ENCODE assay signal across 15 cellular contexts in genomic region chr9:91130796-91131318, GRCh38.
DNase-seq lines count a peak whose midpoint lies in the region; TF ChIP-seq lines count a peak whose summit lies in the region.
"Had no signal": no experiment of that assay in that cellular context is flagged by ENCODE, and none has a peak within 500 bp of the region (broad histone marks: within the 10 kb centered on the region; RNA-seq: fewer than 3 reads in every experiment).

No MANE protein-coding gene starts in this region.

- peak overlapping the region; percentile 77 for H3K27ac ChIP-seq in uterus

- H3K4me1 Mint-ChIP-seq in activated naive CD4-positive, alpha-beta T cell treated with anti-CD3 and anti-CD28 coated beads, Interleukin-2, amount 10 ng/mL, durations not matched to agents 7 days and 5 days = peaks cover 31% of the 10 kb centered on the region
- H3K4me1 Mint-ChIP-seq in activated T-helper 2 cell treated with anti-CD3 and anti-CD28 coated beads, Interferon-gamma antibody, Interleukin-2, Interleukin-4, amounts not matched to agents 10 μg/mL and 5 μg/mL and 100 μg/mL, durations not matched to agents 14 hours and 24 hours and 36 hours (ENCODE audit: low read depth) = peaks cover 45% of the 10 kb centered on the region

- H3K27me3 ChIP-seq in uterus = no peaks in the 10 kb centered on the region

- TF ChIP-seq POLR2A in uterus (IDR thresholded peaks at IDR 0.05) = no peak

- TF ChIP-seq CTCF in fibroblast of mammary gland (conservative IDR thresholded peaks at IDR 0.05; ENCODE audit: control insufficient read depth, insufficient read depth, low read depth, low read length) = no peak
- no peak for TF ChIP-seq CTCF in uterus (IDR thresholded peaks at IDR 0.05)

- peak overlapping the region; percentile 88 for H3K27ac Mint-ChIP-seq in activated naive CD4-positive, alpha-beta T cell treated with anti-CD3 and anti-CD28 coated beads, Interleukin-2, amount 10 ng/mL, durations not matched to agents 7 days and 5 days
- peak overlapping the region; percentile 98 for H3K27ac Mint-ChIP-seq in activated T-helper 2 cell treated with anti-CD3 and anti-CD28 coated beads, Interferon-gamma antibody, Interleukin-2, Interleukin-4, amounts not matched to agents 10 μg/mL and 5 μg/mL and 100 μg/mL, durations not matched to agents 14 hours and 24 hours and 36 hours

- H3K9me3 ChIP-seq in uterus = no peaks in the 10 kb centered on the region

- CTCF ChIA-PET in activated naive CD4-positive, alpha-beta T cell treated with anti-CD3 and anti-CD28 coated beads, Interleukin-2, amount 10 ng/mL, durations not matched to agents 7 days and 5 days (lab: Charles Lee) = interaction anchor here (0.9 to 1.7 kb wide), 6 partner anchors 16 to 296 kb away, joined by 3 to 10 read pairs (median 4); no protein-coding TSS in a partner anchor

- no peak for DNase-seq in activated naive CD4-positive, alpha-beta T cell treated with anti-CD3 and anti-CD28 coated beads, Interleukin-2, amount 10 ng/mL, durations not matched to agents 7 days and 5 days
- DNase-seq in activated naive CD4-positive, alpha-beta T cell treated with Interleukin-2 at 50 U/mL for 16 hours = no peak
- DNase-seq in activated T-helper 2 cell treated with anti-CD3 and anti-CD28 coated beads, Interferon-gamma antibody, Interleukin-2, Interleukin-4, amounts not matched to agents 10 μg/mL and 5 μg/mL and 100 μg/mL, durations not matched to agents 14 hours and 24 hours and 36 hours (ENCODE audit: low spot score) = no peak
- DNase-seq in fibroblast of mammary gland (ENCODE audit: low read depth) = peak; percentile 47
- no peak for DNase-seq in uterus
- DNase-seq in amygdala (lab: John Stamatoyannopoulos, UW) = no peak
- DNase-seq in stimulated activated CD4-positive, alpha-beta T cell treated with anti-CD3 and anti-CD28 coated beads, Interleukin-15, amount 100 ng/mL, for 24 hours = no peak
- no peak for DNase-seq in NCI-H345 treated with DMSO at 0.1 percent for 48 hours (lab: John Stamatoyannopoulos, UW; ENCODE audit: unreplicated experiment)
- DNase-seq: Karpas-422, mesendoderm, NCI-H187, NCI-H69, nucleus accumbens, RPMI8226 had no signal

- H3K36me3 ChIP-seq in uterus = no peaks in the 10 kb centered on the region

- H3K27me3 Mint-ChIP-seq in activated naive CD4-positive, alpha-beta T cell treated with anti-CD3 and anti-CD28 coated beads, Interleukin-2, amount 10 ng/mL, durations not matched to agents 7 days and 5 days = peaks cover 5% of the 10 kb centered on the region
- no peaks in the 10 kb centered on the region for H3K27me3 Mint-ChIP-seq in activated T-helper 2 cell treated with anti-CD3 and anti-CD28 coated beads, Interferon-gamma antibody, Interleukin-2, Interleukin-4, amounts not matched to agents 10 μg/mL and 5 μg/mL and 100 μg/mL, durations not matched to agents 14 hours and 24 hours and 36 hours (ENCODE audit: low read depth)

- no peak overlapping the region for H3K4me3 ChIP-seq in fibroblast of mammary gland (ENCODE audit: control insufficient read depth, low read depth, low read length)
- no peak overlapping the region for H3K4me3 ChIP-seq in uterus
- H3K4me3 ChIP-seq: skin epidermis had no signal

- peaks cover 0 to 4% of the 10 kb centered on the region in 2 donors for H3K4me1 ChIP-seq in uterus

- peaks cover 37% of the 10 kb centered on the region for H3K36me3 Mint-ChIP-seq in activated naive CD4-positive, alpha-beta T cell treated with anti-CD3 and anti-CD28 coated beads, Interleukin-2, amount 10 ng/mL, durations not matched to agents 7 days and 5 days
- peaks cover 67% of the 10 kb centered on the region for H3K36me3 Mint-ChIP-seq in activated T-helper 2 cell treated with anti-CD3 and anti-CD28 coated beads, Interferon-gamma antibody, Interleukin-2, Interleukin-4, amounts not matched to agents 10 μg/mL and 5 μg/mL and 100 μg/mL, durations not matched to agents 14 hours and 24 hours and 36 hours (ENCODE audit: low read depth)

- peaks cover 6% of the 10 kb centered on the region for H3K9me3 Mint-ChIP-seq in activated naive CD4-positive, alpha-beta T cell treated with anti-CD3 and anti-CD28 coated beads, Interleukin-2, amount 10 ng/mL, durations not matched to agents 7 days and 5 days
- peaks cover 17% of the 10 kb centered on the region for H3K9me3 Mint-ChIP-seq in activated T-helper 2 cell treated with anti-CD3 and anti-CD28 coated beads, Interferon-gamma antibody, Interleukin-2, Interleukin-4, amounts not matched to agents 10 μg/mL and 5 μg/mL and 100 μg/mL, durations not matched to agents 14 hours and 24 hours and 36 hours

- intact Hi-C loops in activated T-helper 2 cell treated with anti-CD3 and anti-CD28 coated beads, Interferon-gamma antibody, Interleukin-2, Interleukin-4, amounts not matched to agents 10 μg/mL and 5 μg/mL and 100 μg/mL, durations not matched to agents 14 hours and 24 hours and 36 hours (cut with micrococcal nuclease) = loop anchor here (1.0 to 5.0 kb wide), 10 partner anchors 15 to 216 kb away; no protein-coding TSS in a partner anchor
- intact Hi-C loops in uterus (cut with DNase I; ENCODE audit: low total_unique reads) = no loop called here

- no peak overlapping the region for H3K4me3 Mint-ChIP-seq in activated naive CD4-positive, alpha-beta T cell treated with anti-CD3 and anti-CD28 coated beads, Interleukin-2, amount 10 ng/mL, durations not matched to agents 7 days and 5 days
- H3K4me3 Mint-ChIP-seq in activated T-helper 2 cell treated with anti-CD3 and anti-CD28 coated beads, Interferon-gamma antibody, Interleukin-2, Interleukin-4, amounts not matched to agents 10 μg/mL and 5 μg/mL and 100 μg/mL, durations not matched to agents 14 hours and 24 hours and 36 hours (ENCODE audit: low read depth) = peak overlapping the region; percentile 42
